ENCODE assay signal across 22 cellular contexts in the genomic region with DNA sequence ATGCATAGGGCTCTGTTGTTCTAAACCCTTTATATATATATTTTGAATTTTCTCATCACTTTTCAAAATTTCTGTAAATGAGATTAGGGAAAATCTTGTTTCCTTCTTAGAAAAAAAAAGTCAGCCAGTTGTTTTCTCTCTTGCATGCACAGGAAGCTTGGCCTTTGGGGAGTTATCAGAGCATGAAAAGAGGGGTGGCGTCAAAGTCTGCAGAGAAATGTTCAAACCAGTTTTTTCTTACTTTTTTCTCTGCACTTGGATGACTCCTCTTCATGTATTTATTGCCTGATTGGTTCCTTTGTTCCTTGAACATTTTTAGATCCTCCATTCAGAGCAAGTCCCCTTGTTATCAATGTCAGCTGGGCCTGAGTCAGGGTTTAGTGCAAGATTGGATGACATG.
"Had no signal": no experiment of that assay in that cellular context is flagged by ENCODE, and none has a peak within 500 bp of the region (broad histone marks: within the 10 kb centered on the region; RNA-seq: fewer than 3 reads in every experiment).

No MANE protein-coding gene starts in this region.

- H3K9me3 ChIP-seq: ascending aorta, breast epithelium, gastrocnemius medialis, heart left ventricle, transverse colon, uterus had no signal

- H3K4me1 Mint-ChIP-seq: activated CD4-positive, alpha-beta T cell treated with anti-CD3 and anti-CD28 coated beads, Interleukin-2, amount 10 ng/mL, durations not matched to agents 7 days and 5 days had no signal

- H3K27me3 ChIP-seq: ascending aorta, breast epithelium, gastrocnemius medialis, transverse colon, uterus had no signal

- H3K27ac ChIP-seq: ascending aorta, breast epithelium, gastrocnemius medialis, heart left ventricle, transverse colon, uterus had no signal

- H3K4me3 Mint-ChIP-seq: activated CD4-positive, alpha-beta T cell treated with anti-CD3 and anti-CD28 coated beads, Interleukin-2, amount 10 ng/mL, durations not matched to agents 7 days and 5 days; natural killer cell treated with Interleukin-12 subunit alpha and Interleukin-12 subunit beta and Interleukin-15 and Interleukin-18, amount 100 ng/mL, for 72 hours had no signal

- H3K36me3 ChIP-seq: ascending aorta, breast epithelium, gastrocnemius medialis, heart left ventricle, transverse colon, uterus had no signal

- H3K36me3 Mint-ChIP-seq: natural killer cell treated with Interleukin-12 subunit alpha and Interleukin-12 subunit beta and Interleukin-15 and Interleukin-18, amount 100 ng/mL, for 72 hours had no signal

- DNase-seq: activated CD4-positive, alpha-beta T cell treated with anti-CD3 and anti-CD28 coated beads, Interleukin-2, amount 10 ng/mL, durations not matched to agents 7 days and 5 days; activated CD8-positive, alpha-beta memory T cell treated with anti-CD3 and anti-CD28 coated beads, Interleukin-2, amount 50 U/mL, for 4 hours; activated effector memory CD4-positive, alpha-beta T cell treated with Interleukin-2 at 50 U/mL for 16 hours; activated naive CD4-positive, alpha-beta T cell treated with anti-CD3 and anti-CD28 coated beads, Interleukin-2, amount 50 U/mL, for 16 hours; activated T-cell treated with anti-CD3 and anti-CD28 coated beads, Interleukin-2, amount 50 U/mL, for 48 hours; cerebellar nuclear complex; cortex of kidney; gastrocnemius medialis; heart left ventricle; kidney; stimulated activated CD4-positive, alpha-beta T cell treated with anti-CD3 and anti-CD28 coated beads, Interleukin-12 subunit alpha, Interleukin-12 subunit beta, amount 100 ng/mL, for 4 hours; stimulated activated CD4-positive, alpha-beta T cell treated with anti-CD3 and anti-CD28 coated beads, Interleukin-1b, Interleukin-23, amount 100 ng/mL, for 48 hours; stimulated activated CD8-positive, alpha-beta memory T cell treated with anti-CD3 and anti-CD28 coated beads, Interleukin-4, amount 100 ng/mL, for 48 hours; stimulated activated naive CD8-positive, alpha-beta T cell treated with anti-CD3 and anti-CD28 coated beads, Interleukin-15, Interleukin-2, amounts not matched to agents 100 U/mL and 50 U/mL, for 24 hours; substantia nigra; T1000; transverse colon; uterus had no signal

- H3K4me1 ChIP-seq: ascending aorta, breast epithelium, gastrocnemius medialis, heart left ventricle, transverse colon, uterus had no signal

- H3K9me3 Mint-ChIP-seq: activated CD4-positive, alpha-beta T cell treated with anti-CD3 and anti-CD28 coated beads, Interleukin-2, amount 10 ng/mL, durations not matched to agents 7 days and 5 days had no signal

- H3K27me3 Mint-ChIP-seq: activated CD4-positive, alpha-beta T cell treated with anti-CD3 and anti-CD28 coated beads, Interleukin-2, amount 10 ng/mL, durations not matched to agents 7 days and 5 days had no signal

- ATAC-seq: activated CD4-positive, CD25-positive, alpha-beta regulatory T cell treated with anti-CD3 and anti-CD28 coated beads, Interleukin-2, amount 50 U/mL, for 24 hours; gastrocnemius medialis; heart left ventricle; natural killer cell treated with Interleukin-12 subunit alpha and Interleukin-12 subunit beta and Interleukin-15 and Interleukin-18, amount 100 ng/mL, for 72 hours; stimulated activated naive CD8-positive, alpha-beta T cell treated with anti-CD3 and anti-CD28 coated beads, Interleukin-15, Interleukin-2, amounts not matched to agents 100 U/mL and 50 U/mL, for 24 hours had no signal

- H3K27ac Mint-ChIP-seq: activated CD4-positive, alpha-beta T cell treated with anti-CD3 and anti-CD28 coated beads, Interleukin-2, amount 10 ng/mL, durations not matched to agents 7 days and 5 days; natural killer cell treated with Interleukin-12 subunit alpha and Interleukin-12 subunit beta and Interleukin-15 and Interleukin-18, amount 100 ng/mL, for 72 hours had no signal

- H3K4me3 ChIP-seq: ascending aorta, breast epithelium, gastrocnemius medialis, heart left ventricle, transverse colon, uterus had no signal
